ENCODE assay signal across 1 cellular context in the genomic region with DNA sequence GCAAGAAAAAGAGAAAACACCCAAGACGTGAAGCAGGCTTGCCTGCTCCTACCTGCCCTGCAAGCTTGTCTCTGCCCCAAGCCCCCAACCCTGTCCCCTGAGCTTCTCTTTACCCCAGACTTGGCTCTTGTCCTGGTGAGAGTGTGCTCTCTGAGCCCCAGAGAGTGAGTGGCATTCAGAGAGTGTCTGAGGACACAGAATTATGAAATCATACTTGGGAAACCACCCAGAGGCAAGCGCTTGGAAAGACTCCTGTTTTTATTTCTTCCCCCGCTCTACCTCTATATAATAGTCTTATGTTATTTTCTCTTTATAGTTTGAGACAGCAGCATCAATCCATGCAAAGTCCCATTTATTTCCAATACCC.
TF ChIP-seq lines count a peak whose summit lies in the region.

No MANE protein-coding gene starts in this region.

TF ChIP-seq in SK-N-SH treated with all-trans-retinoic acid at 6 μM for 48 hours, 23 proteins besides CTCF, POLR2A, EP300 and RAD21 (continued from another document):
- TF ChIP-seq, protein P1, sequence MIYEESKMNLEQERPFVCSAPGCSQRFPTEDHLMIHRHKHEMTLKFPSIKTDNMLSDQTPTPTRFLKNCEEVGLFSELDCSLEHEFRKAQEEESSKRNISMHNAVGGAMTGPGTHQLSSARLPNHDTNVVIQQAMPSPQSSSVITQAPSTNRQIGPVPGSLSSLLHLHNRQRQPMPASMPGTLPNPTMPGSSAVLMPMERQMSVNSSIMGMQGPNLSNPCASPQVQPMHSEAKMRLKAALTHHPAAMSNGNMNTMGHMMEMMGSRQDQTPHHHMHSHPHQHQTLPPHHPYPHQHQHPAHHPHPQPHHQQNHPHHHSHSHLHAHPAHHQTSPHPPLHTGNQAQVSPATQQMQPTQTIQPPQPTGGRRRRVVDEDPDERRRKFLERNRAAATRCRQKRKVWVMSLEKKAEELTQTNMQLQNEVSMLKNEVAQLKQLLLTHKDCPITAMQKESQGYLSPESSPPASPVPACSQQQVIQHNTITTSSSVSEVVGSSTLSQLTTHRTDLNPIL (CRISPR knock-in tag; IDR thresholded peaks at IDR 0.05; ENCODE audit: low read depth): no peak
- TF ChIP-seq ZFP30 (CRISPR knock-in tag; IDR thresholded peaks at IDR 0.05) (no peak), GLIS3 (CRISPR knock-in tag; IDR thresholded peaks at IDR 0.05) (no peak), TOX (CRISPR knock-in tag; IDR thresholded peaks at IDR 0.05; ENCODE audit: borderline replicate concordance) (no peak), OSR1 (CRISPR knock-in tag; IDR thresholded peaks at IDR 0.05) (no peak), ISL1 (CRISPR knock-in tag; IDR thresholded peaks at IDR 0.05) (no peak), SNAI2 (CRISPR knock-in tag; IDR thresholded peaks at IDR 0.05) (no peak), ARNTL (CRISPR knock-in tag; IDR thresholded peaks at IDR 0.05; ENCODE audit: borderline replicate concordance, low read depth) (no peak)
TF ChIP-seq in SK-N-SH treated with all-trans-retinoic acid at 6 μM for 48 hours: peak in this region for 0.
